In the genomic region with DNA sequence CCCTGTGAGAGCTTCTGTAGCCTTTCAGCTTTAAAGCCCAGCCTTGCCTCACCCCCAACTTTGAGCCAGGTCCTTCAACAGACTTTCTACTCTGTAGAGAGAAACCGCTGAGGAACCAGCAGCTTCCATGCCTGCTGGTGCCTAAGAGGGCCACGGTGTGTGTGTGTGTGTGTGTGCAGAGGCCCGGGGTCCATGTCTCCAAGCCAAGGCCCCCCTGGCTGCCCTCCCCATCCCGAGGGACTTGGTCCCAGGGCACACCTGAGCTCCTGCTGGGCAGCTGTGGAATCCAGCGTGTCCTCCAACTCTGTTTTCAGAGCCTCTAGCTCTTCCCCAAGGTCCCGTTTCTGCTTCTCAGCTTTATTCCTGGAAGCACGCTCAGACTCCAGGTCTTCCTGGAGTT, we compare ENCODE assay signal across 28 cellular contexts. TPM values are rescaled to one million over a fixed set of nuclear protein-coding genes. Genes with fewer than 3 reads are reported as not detected.
DNase-seq lines count a peak whose midpoint lies in the region; ATAC-seq, FAIRE-seq and TF ChIP-seq lines count a peak whose summit lies in the region.
"Had no signal": no experiment of that assay in that cellular context is flagged by ENCODE, and none has a peak within 500 bp of the region (broad histone marks: within the 10 kb centered on the region; RNA-seq: fewer than 3 reads in every experiment).

No MANE protein-coding gene starts in this region.

- H3K9me3 ChIP-seq in heart right ventricle (no peaks in the 10 kb centered on the region), astrocyte (ENCODE audit: insufficient read depth, low read depth, low read length) (no peaks in the 10 kb centered on the region), mesenchymal stem cell (ENCODE audit: control insufficient read depth, low read length) (no peaks in the 10 kb centered on the region), tibial artery (no peaks in the 10 kb centered on the region)
- H3K9me3 ChIP-seq: pancreas, SJCRH30, suprapubic skin had no signal

- H3K23ac ChIP-seq in mesenchymal stem cell (ENCODE audit: low read length in 2 of 2) = no peak overlapping the region

- no peak overlapping the region for H3K14ac ChIP-seq in mesenchymal stem cell (ENCODE audit: low read length in 2 of 2)

- ATAC-seq in left cardiac atrium (no peak), heart right ventricle (no peak), GM21381 (IDR thresholded peaks at IDR 0.05; ENCODE audit: unreplicated experiment) (no peak)
- ATAC-seq: K562, Panc1, pancreas had no signal

- no peak overlapping the region for H4K91ac ChIP-seq in mesenchymal stem cell (ENCODE audit: low read length)

- H3K9me3 Mint-ChIP-seq in astrocyte (ENCODE audit: unreplicated experiment) = no peaks in the 10 kb centered on the region
- H3K9me3 Mint-ChIP-seq: activated B cell treated with CpG ODN at 0.5 μM for 24 hours, nephron had no signal

- H3K9ac ChIP-seq in astrocyte (ENCODE audit: low read length) = no peak overlapping the region
- no peak overlapping the region for H3K9ac ChIP-seq in mesenchymal stem cell (ENCODE audit: low read length)

- peaks cover 25% of the 10 kb centered on the region for H3K4me1 Mint-ChIP-seq in astrocyte (ENCODE audit: low read depth, unreplicated experiment)
- H3K4me1 Mint-ChIP-seq: activated B cell treated with CpG ODN at 0.5 μM for 24 hours, nephron had no signal

- DNase-seq in left cardiac atrium = peak; percentile 16
- DNase-seq in heart right ventricle = no peak
- no peak for DNase-seq in astrocyte (ENCODE audit: low read depth)
- no peak for DNase-seq in mesenchymal stem cell
- DNase-seq in tibial artery = no peak
- no peak for DNase-seq in LoVo (ENCODE audit: low spot score)
- DNase-seq in germinal center (ENCODE audit: low spot score) = no peak
- DNase-seq: activated B cell treated with CpG ODN at 0.5 μM for 24 hours; activated CD4-positive, alpha-beta T cell treated with anti-CD3 and anti-CD28 coated beads, Interleukin-2, amount 50 U/mL, for 48 hours; activated gamma-delta T cell; activated T-cell treated with anti-CD3 and anti-CD28 coated beads for 4 hours; anterior cingulate cortex; Calu3; DND-41; H7; MM.1S; NCI-H2029; NCI-H526 treated with DMSO at 0.1 percent for 48 hours; SJCRH30; stimulated activated CD4-positive, alpha-beta T cell treated with anti-CD3 and anti-CD28 coated beads, Interleukin-2, amount 100 ng/mL, for 48 hours had no signal

- H3K36me3 Mint-ChIP-seq in astrocyte (ENCODE audit: low read depth, unreplicated experiment) = peaks cover 26% of the 10 kb centered on the region

- H4K20me1 ChIP-seq in astrocyte (ENCODE audit: insufficient read depth, low read length) = peaks cover 88% of the 10 kb centered on the region

- H3K79me1 ChIP-seq in mesenchymal stem cell (replicated peaks; ENCODE audit: low read length, poor library complexity, severe bottlenecking) = peaks cover 19% of the 10 kb centered on the region

- H3K4me3 ChIP-seq in heart right ventricle (no peak overlapping the region), astrocyte (ENCODE audit: insufficient read depth, low read depth, low read length) (no peak overlapping the region), mesenchymal stem cell (ENCODE audit: insufficient read depth in 1 of 2, low read depth in 1 of 2, low read length in 2 of 2) (no peak overlapping the region), tibial artery (no peak overlapping the region)
- H3K4me3 ChIP-seq: cardiac muscle cell, K562, pancreas, SJCRH30, suprapubic skin had no signal

- peaks cover 83% of the 10 kb centered on the region for H3K79me2 ChIP-seq in astrocyte (ENCODE audit: insufficient read depth, low read length)

- H2BK12ac ChIP-seq in mesenchymal stem cell (ENCODE audit: low read length in 2 of 2) = no peak overlapping the region

- no peak overlapping the region for H3K18ac ChIP-seq in mesenchymal stem cell (ENCODE audit: low read depth in 1 of 2, low read length in 2 of 2)

- H3K36me3 ChIP-seq in heart right ventricle = peaks cover 48 to 98% (median 87%) of the 10 kb centered on the region in 9 donors
- peaks cover 83% of the 10 kb centered on the region for H3K36me3 ChIP-seq in astrocyte (ENCODE audit: insufficient read depth, low read length)
- peaks cover 85 to 87% of the 10 kb centered on the region in 2 experiments for H3K36me3 ChIP-seq in mesenchymal stem cell (ENCODE audit: control insufficient read depth in 1 of 2, insufficient read depth in 2 of 2, low read depth in 1 of 2, low read length in 2 of 2)
- peaks cover 87 to 99% (median 91%) of the 10 kb centered on the region in 3 donors for H3K36me3 ChIP-seq in tibial artery

- H3K27me3 ChIP-seq in heart right ventricle = no peaks in the 10 kb centered on the region
- H3K27me3 ChIP-seq in astrocyte (ENCODE audit: insufficient read depth, low read length) = no peaks in the 10 kb centered on the region
- no peaks in the 10 kb centered on the region for H3K27me3 ChIP-seq in mesenchymal stem cell (ENCODE audit: control insufficient read depth in 1 of 2, insufficient read depth in 1 of 2, low read length in 2 of 2)
- no peaks in the 10 kb centered on the region for H3K27me3 ChIP-seq in tibial artery
- H3K27me3 ChIP-seq: cardiac muscle cell, pancreas, SJCRH30, suprapubic skin had no signal

- no peak overlapping the region for H3K4me3 Mint-ChIP-seq in astrocyte (ENCODE audit: unreplicated experiment)
- H3K4me3 Mint-ChIP-seq: activated B cell treated with CpG ODN at 0.5 μM for 24 hours, nephron had no signal

- H4K8ac ChIP-seq in mesenchymal stem cell (ENCODE audit: low read length) = peak overlapping the region; percentile 28

- 84 to 92% methylated on average over 7 of the region's 7 CpGs for WGBS in heart right ventricle, 2 donors
- WGBS in mesenchymal stem cell = 96% methylated on average over 7 of the region's 7 CpGs

- TF ChIP-seq CTCF in heart right ventricle (IDR thresholded peaks at IDR 0.05) = no peak
- no peak for TF ChIP-seq CTCF in astrocyte (IDR thresholded peaks at IDR 0.05; ENCODE audit: insufficient read depth, low read depth, low read length)
- TF ChIP-seq CTCF in tibial artery (IDR thresholded peaks at IDR 0.05) = no peak

- no peak overlapping the region for H3K4ac ChIP-seq in mesenchymal stem cell (ENCODE audit: low read depth in 1 of 2, low read length in 2 of 2)

- H2BK5ac ChIP-seq in mesenchymal stem cell (ENCODE audit: low read depth, low read length, poor library complexity, severe bottlenecking) = no peak overlapping the region

- intact Hi-C loops in left cardiac atrium (cut with DNase I) (no loop called here), heart right ventricle (cut with DNase I) (no loop called here), tibial artery (cut with DNase I; ENCODE audit: low total_unique reads) (no loop called here)

- no peak overlapping the region for H3K4me2 ChIP-seq in astrocyte (ENCODE audit: low read length)
- H3K4me2 ChIP-seq in mesenchymal stem cell (ENCODE audit: low read length, poor library complexity, severe bottlenecking) = no peak overlapping the region

- H2AK5ac ChIP-seq in mesenchymal stem cell (ENCODE audit: low read length, severe bottlenecking) = no peak overlapping the region

- no peak overlapping the region for H2BK120ac ChIP-seq in mesenchymal stem cell (ENCODE audit: low read depth, low read length)

- H3K4me1 ChIP-seq in heart right ventricle = no peaks in the 10 kb centered on the region
- H3K4me1 ChIP-seq in astrocyte (ENCODE audit: insufficient read depth, low read length) = no peaks in the 10 kb centered on the region
- peaks cover 17% of the 10 kb centered on the region for H3K4me1 ChIP-seq in mesenchymal stem cell (ENCODE audit: control insufficient read depth, insufficient read depth, low read depth, low read length)
- H3K4me1 ChIP-seq in tibial artery = no peaks in the 10 kb centered on the region
- H3K4me1 ChIP-seq: pancreas, SJCRH30, suprapubic skin had no signal

- no peak overlapping the region for H2BK15ac ChIP-seq in mesenchymal stem cell (ENCODE audit: low read depth, poor library complexity, severe bottlenecking)

- H3K27ac ChIP-seq in heart right ventricle (peak overlapping the region in 1 of 10 donors; percentile 15), astrocyte (ENCODE audit: low read depth, low read length) (no peak overlapping the region), mesenchymal stem cell (ENCODE audit: low read length, poor library complexity, severe bottlenecking) (peak overlapping the region; percentile 44), tibial artery (peak overlapping the region; percentile 11 to 14)
- H3K27ac ChIP-seq: C4-2B, cardiac muscle cell, pancreas, SJCRH30, suprapubic skin had no signal

- H3K27me3 Mint-ChIP-seq in astrocyte (ENCODE audit: low read depth, unreplicated experiment) = no peaks in the 10 kb centered on the region
- H3K27me3 Mint-ChIP-seq: activated B cell treated with CpG ODN at 0.5 μM for 24 hours had no signal

- peak overlapping the region; percentile 67 for H3K27ac Mint-ChIP-seq in astrocyte (ENCODE audit: unreplicated experiment)
- H3K27ac Mint-ChIP-seq: activated B cell treated with CpG ODN at 0.5 μM for 24 hours, nephron had no signal

- H2AFZ ChIP-seq in astrocyte (ENCODE audit: low read depth, low read length) = no peak overlapping the region
- no peak overlapping the region for H2AFZ ChIP-seq in mesenchymal stem cell (ENCODE audit: low read depth, low read length)

- FAIRE-seq in astrocyte (lab: Jason Lieb, UNC) = no peak
- FAIRE-seq: K562, pancreas had no signal

RNA-seq across cellular contexts. Expression of a gene that starts 42.3 kb away (rescaled TPM):
- total RNA-seq in left cardiac atrium = 10 to 100 TPM; 26.5 to 40.7 TPM
- total RNA-seq in heart right ventricle = 100 to 1,000 TPM in 1 of 10 donors, 10 to 100 TPM in 8, 1 to 10 TPM in 1; 9.8 to 121 (median 16.4) TPM
- 10 to 100 TPM; 18.3 to 18.7 TPM for polyA plus RNA-seq in heart right ventricle
- 3.9 and 7.5 TPM in 2 replicates for total RNA-seq in astrocyte
- 19.4 TPM for polyA plus RNA-seq in mesenchymal stem cell (2013, experiment 1 of 2)
- 18.7 TPM for polyA plus RNA-seq in mesenchymal stem cell (2013, experiment 2 of 2)
- total RNA-seq: cardiac muscle cell, H7 had no signal

RNA-seq across cellular contexts. Expression of a gene that starts 55.9 kb away (rescaled TPM):
- total RNA-seq in left cardiac atrium = 10 to 100 TPM; 43.8 to 43.9 TPM
- 100 to 1,000 TPM in 1 of 10 donors, 10 to 100 TPM in 9; 30.9 to 215 (median 53.3) TPM for total RNA-seq in heart right ventricle
- polyA plus RNA-seq in heart right ventricle = 10 to 100 TPM; 28.6 to 55.5 TPM
- 77.2 and 85.1 TPM in 2 replicates for total RNA-seq in astrocyte
- 28.5 TPM for polyA plus RNA-seq in mesenchymal stem cell (2013, experiment 1 of 2)
- polyA plus RNA-seq in mesenchymal stem cell (2013, experiment 2 of 2) = 29.7 TPM
